Comparison of ENCODE assay signal across 8 cellular contexts in genomic region chr17:10844667-10845387, GRCh38. TPM values are rescaled to one million over a fixed set of nuclear protein-coding genes. Genes with fewer than 3 reads are reported as not detected.
A peak's percentile ranks its signal among the peaks of the same experiment; 100 is the strongest.
DNase-seq lines count a peak whose midpoint lies in the region; ATAC-seq, FAIRE-seq and TF ChIP-seq lines count a peak whose summit lies in the region.

No MANE protein-coding gene starts in this region.

- no peaks in the 10 kb centered on the region for H3K9me3 ChIP-seq in neural cell (ENCODE audit: low read length)

- peak overlapping the region; percentile 27 for H3K9ac ChIP-seq in neural cell (ENCODE audit: low read length)

- peak; percentile 96 for TF ChIP-seq CTCF in neural cell (IDR thresholded peaks at IDR 0.05; ENCODE audit: poor library complexity, severe bottlenecking)

- FAIRE-seq in RCC 7860 (lab: Jason Lieb, UNC) = no peak

- H4K20me1 ChIP-seq in neural cell (ENCODE audit: insufficient read depth) = no peaks in the 10 kb centered on the region

- peak; percentile 97 for TF ChIP-seq RAD21 in neural cell (conservative IDR thresholded peaks at IDR 0.05)

- no peaks in the 10 kb centered on the region for H3K36me3 ChIP-seq in neural cell (ENCODE audit: insufficient read depth, low read length)

- ATAC-seq in GM19025 (IDR thresholded peaks at IDR 0.05; ENCODE audit: low read depth, unreplicated experiment) = peak; percentile 84
- ATAC-seq in HG03442 (IDR thresholded peaks at IDR 0.05; ENCODE audit: unreplicated experiment) = peak; percentile 91

- DNase-seq in Ammon's horn (ENCODE audit: low spot score) = peak; percentile 91
- peak; percentile 38 for DNase-seq in RCC 7860 (ENCODE audit: low spot score)
- peak; percentile 51 for DNase-seq in activated T-helper 9 cell treated with anti-CD3 and anti-CD28 coated beads, Interleukin-2, amount 50 U/mL, for 16 hours (ENCODE audit: low read depth)
- peak; percentile 41 for DNase-seq in fibroblast of the conjunctiva (ENCODE audit: low read depth)
- peak; percentile 58 for DNase-seq in stimulated activated naive CD4-positive, alpha-beta T cell treated with Interleukin-2 at 50 U/mL for 16 hours (lab: John Stamatoyannopoulos, UW)

- no peak overlapping the region for H3K27ac ChIP-seq in neural cell (ENCODE audit: low read length)

- H3K4me2 ChIP-seq in neural cell (ENCODE audit: low read length) = peak overlapping the region; percentile 45

- no peak for TF ChIP-seq EP300 in neural cell (conservative IDR thresholded peaks at IDR 0.05; ENCODE audit: poor library complexity, severe bottlenecking)

- no peaks in the 10 kb centered on the region for H3K79me2 ChIP-seq in neural cell (replicated peaks; ENCODE audit: insufficient read depth, low read length)

- no peaks in the 10 kb centered on the region for H3F3A ChIP-seq in neural cell (ENCODE audit: insufficient read depth, low read length, poor library complexity, severe bottlenecking)

- no peaks in the 10 kb centered on the region for H3K27me3 ChIP-seq in neural cell (ENCODE audit: insufficient read depth, low read depth, low read length)

- no peaks in the 10 kb centered on the region for H3K9me2 ChIP-seq in neural cell (ENCODE audit: insufficient read depth, low read length)

- H3K4me3 ChIP-seq in neural cell (ENCODE audit: low read length) = peak overlapping the region; percentile 66

- H2AFZ ChIP-seq in neural cell (ENCODE audit: low read depth, low read length) = peak overlapping the region; percentile 35

TF ChIP-seq in neural cell, 6 proteins besides CTCF, POLR2A, EP300 and RAD21:
- no peak for TF ChIP-seq EZH2 (IDR thresholded peaks at IDR 0.05; ENCODE audit: borderline replicate concordance, insufficient read depth, low read length, poor library complexity, severe bottlenecking)
- peak; percentile 99 for TF ChIP-seq SMC3 (conservative IDR thresholded peaks at IDR 0.05; ENCODE audit: poor library complexity)
- no peak for TF ChIP-seq TAF1 (IDR thresholded peaks at IDR 0.05; ENCODE audit: low read depth)
- TF ChIP-seq POLR2AphosphoS5 (IDR thresholded peaks at IDR 0.05) = no peak
- no peak for TF ChIP-seq REST (IDR thresholded peaks at IDR 0.05; ENCODE audit: borderline replicate concordance)
- TF ChIP-seq MXI1 (conservative IDR thresholded peaks at IDR 0.05; ENCODE audit: poor library complexity, severe bottlenecking) = peak; percentile 27
TF ChIP-seq in neural cell: peak in this region for 2.

RNA-seq across cellular contexts. Expression of gene PIRT, which starts 6.9 kb away (rescaled TPM):
- polyA plus RNA-seq in neural cell = 0.06 TPM in 1 of 2 replicates, not detected in the other
- polyA minus RNA-seq in neural cell = 0.24 TPM in 1 of 2 replicates, not detected in the other

RNA-seq across cellular contexts. Expression of gene TMEM238L, which starts 40.9 kb away (rescaled TPM):
- polyA plus RNA-seq in neural cell = not detected in 2 replicates
- polyA minus RNA-seq in neural cell = not detected in 2 replicates

Comparison
In these comparisons a context has a peak if more than half of its experiments do, and no peak if none do; other contexts are left out.
1. DNase-seq: peak in every context shown above with its lines; median percentile 91 in Ammon's horn; 58 in stimulated activated naive CD4-positive, alpha-beta T cell treated with Interleukin-2 at 50 U/mL for 16 hours; 51 in activated T-helper 9 cell treated with anti-CD3 and anti-CD28 coated beads, Interleukin-2, amount 50 U/mL, for 16 hours; 41 in fibroblast of the conjunctiva; 38 in RCC 7860.